ENCODE assay signal across 18 cellular contexts in the genomic region with DNA sequence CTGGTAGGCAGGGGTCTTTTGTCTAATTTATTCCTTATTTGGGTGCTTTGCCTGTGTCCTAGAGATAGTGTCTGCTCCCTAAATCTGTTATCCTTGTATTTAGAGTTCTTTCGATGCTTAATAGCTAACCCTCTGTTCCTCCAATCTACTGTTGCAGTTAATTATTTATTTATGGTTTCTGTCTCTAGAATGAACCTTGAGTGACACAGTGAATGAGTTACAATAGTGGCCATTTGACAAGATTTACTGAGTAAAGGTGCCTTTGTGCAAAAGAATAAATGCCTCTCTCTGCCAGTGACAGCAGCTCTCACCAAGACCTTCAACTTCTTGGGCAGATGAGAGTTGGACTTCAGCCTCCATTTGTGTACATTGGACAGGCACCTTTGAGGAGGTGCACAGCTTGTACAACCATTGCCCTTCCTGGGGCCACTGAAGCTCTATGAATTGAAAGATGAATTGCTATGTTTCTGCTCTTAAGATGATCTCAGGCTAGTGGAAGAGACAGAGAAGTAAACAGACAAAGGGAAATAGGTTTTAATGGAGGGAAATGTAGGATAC.
DNase-seq lines count a peak whose midpoint lies in the region; ATAC-seq, FAIRE-seq and TF ChIP-seq lines count a peak whose summit lies in the region.
"Had no signal": no experiment of that assay in that cellular context is flagged by ENCODE, and none has a peak within 500 bp of the region (broad histone marks: within the 10 kb centered on the region; RNA-seq: fewer than 3 reads in every experiment).

No MANE protein-coding gene starts in this region.

- no peaks in the 10 kb centered on the region for H3K27me3 Mint-ChIP-seq in Calu3 (ENCODE audit: unreplicated experiment)
- no peaks in the 10 kb centered on the region for H3K27me3 Mint-ChIP-seq in stimulated activated memory B cell treated with anti-CD40 and anti-IgM and Interleukin-4, amounts not matched to agents 10 μg/mL and 1 μg/mL and 100 μg/mL, for 72 hours
- H3K27me3 Mint-ChIP-seq: activated naive CD8-positive, alpha-beta T cell treated with anti-CD3 and anti-CD28 coated beads, Interleukin-2, amount 50 U/mL, for 24 hours had no signal

- CTCF ChIA-PET in Calu3 (lab: Charles Lee), result interaction anchor here (0.7 to 1.0 kb wide), 2 partner anchors 8 to 309 kb away, joined by 3 to 6 read pairs; no protein-coding TSS in a partner anchor

- H3K9me3 Mint-ChIP-seq in Calu3 (ENCODE audit: low read depth, unreplicated experiment), result no peaks in the 10 kb centered on the region
- H3K9me3 Mint-ChIP-seq in stimulated activated memory B cell treated with anti-CD40 and anti-IgM and Interleukin-4, amounts not matched to agents 10 μg/mL and 1 μg/mL and 100 μg/mL, for 72 hours, result no peaks in the 10 kb centered on the region
- H3K9me3 Mint-ChIP-seq: activated naive CD8-positive, alpha-beta T cell treated with anti-CD3 and anti-CD28 coated beads, Interleukin-2, amount 50 U/mL, for 24 hours; activated T-helper 2 cell treated with anti-CD3 and anti-CD28 coated beads, Interferon-gamma antibody, Interleukin-2, Interleukin-4, amounts not matched to agents 10 μg/mL and 5 μg/mL and 100 μg/mL, durations not matched to agents 14 hours and 24 hours and 36 hours; naive thymus-derived CD8-positive, alpha-beta T cell had no signal

- no peak overlapping the region for H3K27ac Mint-ChIP-seq in Calu3 (ENCODE audit: unreplicated experiment)
- no peak overlapping the region for H3K27ac Mint-ChIP-seq in stimulated activated memory B cell treated with anti-CD40 and anti-IgM and Interleukin-4, amounts not matched to agents 10 μg/mL and 1 μg/mL and 100 μg/mL, for 72 hours
- H3K27ac Mint-ChIP-seq: activated naive CD8-positive, alpha-beta T cell treated with anti-CD3 and anti-CD28 coated beads, Interleukin-2, amount 50 U/mL, for 24 hours; activated T-helper 2 cell treated with anti-CD3 and anti-CD28 coated beads, Interferon-gamma antibody, Interleukin-2, Interleukin-4, amounts not matched to agents 10 μg/mL and 5 μg/mL and 100 μg/mL, durations not matched to agents 14 hours and 24 hours and 36 hours; naive thymus-derived CD8-positive, alpha-beta T cell; stimulated activated effector memory CD8-positive, alpha-beta T cell treated with anti-CD3 and anti-CD28 coated beads, Interleukin-12 subunit alpha, Interleukin-12 subunit beta, amount 100 ng/mL, for 72 hours had no signal

- BruUV-seq in Calu3 (replicated peaks; lab: Mats Ljungman, UMichigan), result no TSS peak

- DNase-seq in renal cortical epithelial cell (ENCODE audit: low read depth), result peak; percentile 10
- DNase-seq in RCC 7860 (ENCODE audit: low spot score), result no peak
- DNase-seq in GM13977 (ENCODE audit: low spot score), result no peak
- no peak for DNase-seq in Calu3
- DNase-seq: activated naive CD8-positive, alpha-beta T cell treated with anti-CD3 and anti-CD28 coated beads, Interleukin-2, amount 50 U/mL, for 24 hours; GOT3; heart left ventricle; naive thymus-derived CD8-positive, alpha-beta T cell; NCI-H526 treated with DMSO at 0.1 percent for 48 hours; psoas muscle; spleen had no signal

- in situ Hi-C loops in GM13977 (cut with MboI; ENCODE audit: low pct_unique_long_range_greater_than_20kb, low sequenced_read_pairs, unreplicated experiment), result no loop called here

- no peak for FAIRE-seq in RCC 7860 (lab: Jason Lieb, UNC)
- FAIRE-seq: K562 had no signal

- TF ChIP-seq CTCF in GM13977 (IDR thresholded peaks at IDR 0.05; ENCODE audit: extremely low read depth, insufficient read depth, missing control alignments) (no peak), Calu3 (IDR thresholded peaks at IDR 0.05; ENCODE audit: unreplicated experiment) (no peak)

- H3K36me3 Mint-ChIP-seq in Calu3 (ENCODE audit: insufficient read depth, unreplicated experiment), result no peaks in the 10 kb centered on the region
- no peaks in the 10 kb centered on the region for H3K36me3 Mint-ChIP-seq in stimulated activated memory B cell treated with anti-CD40 and anti-IgM and Interleukin-4, amounts not matched to agents 10 μg/mL and 1 μg/mL and 100 μg/mL, for 72 hours
- H3K36me3 Mint-ChIP-seq: naive thymus-derived CD8-positive, alpha-beta T cell; stimulated activated effector memory CD8-positive, alpha-beta T cell treated with anti-CD3 and anti-CD28 coated beads, Interleukin-12 subunit alpha, Interleukin-12 subunit beta, amount 100 ng/mL, for 72 hours had no signal

- no peaks in the 10 kb centered on the region for H3K4me1 Mint-ChIP-seq in Calu3 (ENCODE audit: low read depth, unreplicated experiment)
- no peaks in the 10 kb centered on the region for H3K4me1 Mint-ChIP-seq in stimulated activated memory B cell treated with anti-CD40 and anti-IgM and Interleukin-4, amounts not matched to agents 10 μg/mL and 1 μg/mL and 100 μg/mL, for 72 hours
- H3K4me1 Mint-ChIP-seq: activated naive CD8-positive, alpha-beta T cell treated with anti-CD3 and anti-CD28 coated beads, Interleukin-2, amount 50 U/mL, for 24 hours; naive thymus-derived CD8-positive, alpha-beta T cell; stimulated activated effector memory CD8-positive, alpha-beta T cell treated with anti-CD3 and anti-CD28 coated beads, Interleukin-12 subunit alpha, Interleukin-12 subunit beta, amount 100 ng/mL, for 72 hours had no signal

- peak; percentile 61 for ATAC-seq in GM19395 (IDR thresholded peaks at IDR 0.05; ENCODE audit: unreplicated experiment)
- peak; percentile 35 for ATAC-seq in HG02798 (IDR thresholded peaks at IDR 0.05; ENCODE audit: poor library complexity, unreplicated experiment)
- ATAC-seq in HG03571 (IDR thresholded peaks at IDR 0.05; ENCODE audit: unreplicated experiment), result peak; percentile 54
- no peak for ATAC-seq in stimulated activated memory B cell treated with anti-CD40 and anti-IgM and Interleukin-4, amounts not matched to agents 10 μg/mL and 1 μg/mL and 100 μg/mL, for 72 hours
- ATAC-seq: K562; naive thymus-derived CD8-positive, alpha-beta T cell; psoas muscle; stimulated activated effector memory CD8-positive, alpha-beta T cell treated with anti-CD3 and anti-CD28 coated beads, Interleukin-12 subunit alpha, Interleukin-12 subunit beta, amount 100 ng/mL, for 72 hours had no signal

- no peak overlapping the region for H3K4me3 Mint-ChIP-seq in Calu3 (ENCODE audit: low read depth, unreplicated experiment)
- H3K4me3 Mint-ChIP-seq in stimulated activated memory B cell treated with anti-CD40 and anti-IgM and Interleukin-4, amounts not matched to agents 10 μg/mL and 1 μg/mL and 100 μg/mL, for 72 hours, result no peak overlapping the region
- H3K4me3 Mint-ChIP-seq: activated naive CD8-positive, alpha-beta T cell treated with anti-CD3 and anti-CD28 coated beads, Interleukin-2, amount 50 U/mL, for 24 hours; naive thymus-derived CD8-positive, alpha-beta T cell; stimulated activated effector memory CD8-positive, alpha-beta T cell treated with anti-CD3 and anti-CD28 coated beads, Interleukin-12 subunit alpha, Interleukin-12 subunit beta, amount 100 ng/mL, for 72 hours had no signal

- intact Hi-C loops in Calu3 (cut with micrococcal nuclease; ENCODE audit: unreplicated experiment), result loop anchor here (5.0 kb wide), 2 partner anchors 85 to 275 kb away; no protein-coding TSS in a partner anchor
